25 cellular contexts compared by ENCODE assay signal in the genomic region with DNA sequence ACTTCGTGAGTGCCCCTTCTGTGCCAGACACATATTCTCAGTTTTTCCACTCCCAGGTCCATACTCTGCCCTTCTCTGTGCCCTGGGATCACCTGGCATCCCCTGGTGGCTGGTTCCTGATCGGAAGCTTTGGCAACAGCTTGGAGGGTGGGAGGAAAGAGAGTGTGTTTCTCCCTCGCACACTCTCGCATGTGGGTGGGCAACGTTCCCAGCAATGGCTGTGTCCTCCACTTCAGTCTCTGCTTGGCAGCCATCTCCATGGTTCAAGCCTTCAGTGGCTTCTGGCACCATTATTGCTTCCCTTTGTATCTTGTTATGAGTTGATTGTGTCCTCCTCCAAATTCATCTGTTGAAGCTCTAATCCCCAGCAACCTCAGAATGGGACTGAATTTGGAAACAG.
DNase-seq lines count a peak whose midpoint lies in the region; ATAC-seq and TF ChIP-seq lines count a peak whose summit lies in the region.
"Had no signal": no experiment of that assay in that cellular context is flagged by ENCODE, and none has a peak within 500 bp of the region (broad histone marks: within the 10 kb centered on the region; RNA-seq: fewer than 3 reads in every experiment).

No MANE protein-coding gene starts in this region.

- peak overlapping the region in 7 of 11 experiments; percentile 6 to 65 (median 46); a peak in 8 of 22 replicates for H3K4me2 ChIP-seq in BLaER1 treated with 17β-estradiol and CSF1 and Interleukin-3, amounts not matched to agents 10 nM and 100 nM
- H3K4me2 ChIP-seq: GM23338 had no signal

- H3K27me3 Mint-ChIP-seq in osteocyte (ENCODE audit: unreplicated experiment): no peaks in the 10 kb centered on the region
- no peaks in the 10 kb centered on the region for H3K27me3 Mint-ChIP-seq in CD8-positive, alpha-beta T cell (ENCODE audit: low read depth)

- DNase-seq in NCI-H1092 treated with DMSO at 0.1 percent for 48 hours (lab: John Stamatoyannopoulos, UW) (peak; percentile 9), NCI-H1092 (lab: John Stamatoyannopoulos, UW) (no peak), kidney epithelial cell (ENCODE audit: low read depth) (no peak), osteocyte (ENCODE audit: extremely low spot score, unreplicated experiment) (no peak), hepatic stellate cell (ENCODE audit: low spot score) (no peak), putamen (ENCODE audit: low spot score) (no peak)
- DNase-seq in CD8-positive, alpha-beta T cell: no peak
- DNase-seq: AML-193, DMS53, GDM1, KBM-7, NCI-H1105 treated with DMSO at 0.1 percent for 48 hours, NCI-H2081, NCI-H345, NCI-H524, NCI-H774, Peyer's patch had no signal

- POLR2A ChIA-PET in CD8-positive, alpha-beta T cell (lab: Charles Lee): no interaction called here

- H4K20me1 ChIP-seq in BLaER1 treated with 17β-estradiol and CSF1 and Interleukin-3, amounts not matched to agents 10 nM and 100 nM: no peaks in the 10 kb centered on the region; a peak in 1 of 22 replicates

- peaks cover 8% of the 10 kb centered on the region for H3K4me1 Mint-ChIP-seq in osteocyte (ENCODE audit: unreplicated experiment)
- no peaks in the 10 kb centered on the region for H3K4me1 Mint-ChIP-seq in CD8-positive, alpha-beta T cell (ENCODE audit: low read depth)
- H3K4me1 Mint-ChIP-seq: CD14-positive monocyte had no signal

- no peak overlapping the region for H3K9ac ChIP-seq in BLaER1 treated with 17β-estradiol and CSF1 and Interleukin-3, amounts not matched to agents 10 nM and 100 nM

- H3K4me3 ChIP-seq in BLaER1 treated with 17β-estradiol and CSF1 and Interleukin-3, amounts not matched to agents 10 nM and 100 nM: no peak overlapping the region
- no peak overlapping the region for H3K4me3 ChIP-seq in kidney epithelial cell (ENCODE audit: low read depth, low read length)
- H3K4me3 ChIP-seq in CD8-positive, alpha-beta T cell (ENCODE audit: low read depth, low read length): no peak overlapping the region
- H3K4me3 ChIP-seq: GM23338, HAP-1, Peyer's patch, SJSA1 had no signal

- H3K9me3 Mint-ChIP-seq in osteocyte (ENCODE audit: unreplicated experiment): no peaks in the 10 kb centered on the region
- H3K9me3 Mint-ChIP-seq in CD8-positive, alpha-beta T cell: peaks cover 5% of the 10 kb centered on the region
- H3K9me3 Mint-ChIP-seq: GM23338 had no signal

- TF ChIP-seq CTCF in kidney epithelial cell (IDR thresholded peaks at IDR 0.05; ENCODE audit: insufficient read depth, low read length, poor library complexity, severe bottlenecking): peak; percentile 6
- TF ChIP-seq CTCF in osteocyte (IDR thresholded peaks at IDR 0.05): no peak
- TF ChIP-seq CTCF in CD8-positive, alpha-beta T cell (IDR thresholded peaks at IDR 0.05): no peak

- H3K4me1 ChIP-seq in BLaER1 treated with 17β-estradiol and CSF1 and Interleukin-3, amounts not matched to agents 10 nM and 100 nM: peaks cover 12 to 20% (median 16%) of the 10 kb centered on the region in 10 experiments; a peak in 18 of 20 replicates
- no peaks in the 10 kb centered on the region for H3K4me1 ChIP-seq in CD8-positive, alpha-beta T cell (ENCODE audit: insufficient read depth, low read length)
- H3K4me1 ChIP-seq: HAP-1, Peyer's patch, SJSA1 had no signal

- peaks cover 0 to 11% (median 7%) of the 10 kb centered on the region in 11 experiments; a peak in 13 of 22 replicates for H3K9me3 ChIP-seq in BLaER1 treated with 17β-estradiol and CSF1 and Interleukin-3, amounts not matched to agents 10 nM and 100 nM (replicated peaks in 1 of 11)
- no peaks in the 10 kb centered on the region for H3K9me3 ChIP-seq in CD8-positive, alpha-beta T cell (ENCODE audit: low read length)
- H3K9me3 ChIP-seq: HAP-1, Peyer's patch, SJSA1 had no signal

- H3K27ac Mint-ChIP-seq in osteocyte (ENCODE audit: unreplicated experiment): peak overlapping the region; percentile 80
- no peak overlapping the region for H3K27ac Mint-ChIP-seq in CD8-positive, alpha-beta T cell
- H3K27ac Mint-ChIP-seq: CD14-positive monocyte, GM23338 had no signal

- CTCF ChIA-PET in CD8-positive, alpha-beta T cell (lab: Charles Lee): no interaction called here

- ATAC-seq in CD8-positive, alpha-beta T cell: no peak
- ATAC-seq: GM23338, HepG2 had no signal

- H3K4me3 Mint-ChIP-seq in osteocyte (ENCODE audit: unreplicated experiment): no peak overlapping the region
- H3K4me3 Mint-ChIP-seq in CD8-positive, alpha-beta T cell: no peak overlapping the region
- H3K4me3 Mint-ChIP-seq: CD14-positive monocyte, GM23338 had no signal

- H3K27ac ChIP-seq in BLaER1 treated with 17β-estradiol and CSF1 and Interleukin-3, amounts not matched to agents 10 nM and 100 nM: no peak overlapping the region
- H3K27ac ChIP-seq in CD8-positive, alpha-beta T cell (ENCODE audit: low read depth, low read length): no peak overlapping the region
- H3K27ac ChIP-seq: 22Rv1, HL-60, Peyer's patch, SJSA1 had no signal

- intact Hi-C loops in CD8-positive, alpha-beta T cell (cut with DNase I, micrococcal nuclease): no loop called here

- H3K27me3 ChIP-seq in BLaER1 treated with 17β-estradiol and CSF1 and Interleukin-3, amounts not matched to agents 10 nM and 100 nM: no peaks in the 10 kb centered on the region
- H3K27me3 ChIP-seq in kidney epithelial cell (ENCODE audit: control insufficient read depth, insufficient read depth, low read length): no peaks in the 10 kb centered on the region
- H3K27me3 ChIP-seq in CD8-positive, alpha-beta T cell (ENCODE audit: insufficient read depth, low read length): no peaks in the 10 kb centered on the region
- H3K27me3 ChIP-seq: Peyer's patch, SJSA1 had no signal

- H3K36me3 Mint-ChIP-seq in osteocyte (ENCODE audit: unreplicated experiment): no peaks in the 10 kb centered on the region
- H3K36me3 Mint-ChIP-seq in CD8-positive, alpha-beta T cell: no peaks in the 10 kb centered on the region
- H3K36me3 Mint-ChIP-seq: CD14-positive monocyte had no signal

- peaks cover 0 to 41% (median 5%) of the 10 kb centered on the region in 11 experiments; a peak in 5 of 22 replicates for H3K36me3 ChIP-seq in BLaER1 treated with 17β-estradiol and CSF1 and Interleukin-3, amounts not matched to agents 10 nM and 100 nM
- H3K36me3 ChIP-seq in kidney epithelial cell (ENCODE audit: control insufficient read depth, insufficient read depth, low read length): no peaks in the 10 kb centered on the region
- H3K36me3 ChIP-seq in CD8-positive, alpha-beta T cell (ENCODE audit: insufficient read depth, low read length): no peaks in the 10 kb centered on the region
- H3K36me3 ChIP-seq: HAP-1, Peyer's patch, SJSA1 had no signal
